In the genomic region with DNA sequence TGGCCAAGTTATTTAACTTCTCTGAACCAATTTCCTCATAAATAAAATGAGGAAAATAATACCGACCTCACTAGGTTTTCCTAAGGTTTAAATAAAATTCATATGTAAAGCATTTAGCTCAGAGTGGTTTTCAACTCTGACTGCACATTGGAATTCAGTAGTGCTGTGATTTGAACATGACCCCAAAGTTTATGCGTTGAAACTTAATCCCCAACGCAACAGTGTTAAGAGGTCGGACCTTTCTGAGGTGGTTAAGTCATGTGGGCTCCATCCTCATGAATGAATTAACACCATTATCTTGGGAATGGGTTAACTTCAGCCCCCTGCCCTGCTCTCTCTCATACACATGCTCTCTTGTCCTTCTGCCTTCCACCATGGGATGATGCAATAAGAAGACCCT, we compare ENCODE assay signal across 1 cellular context.
TF ChIP-seq lines count a peak whose summit lies in the region.

No MANE protein-coding gene starts in this region.

TF ChIP-seq in A549, 52 proteins besides CTCF, POLR2A, EP300 and RAD21:
- TF ChIP-seq, protein P1, sequence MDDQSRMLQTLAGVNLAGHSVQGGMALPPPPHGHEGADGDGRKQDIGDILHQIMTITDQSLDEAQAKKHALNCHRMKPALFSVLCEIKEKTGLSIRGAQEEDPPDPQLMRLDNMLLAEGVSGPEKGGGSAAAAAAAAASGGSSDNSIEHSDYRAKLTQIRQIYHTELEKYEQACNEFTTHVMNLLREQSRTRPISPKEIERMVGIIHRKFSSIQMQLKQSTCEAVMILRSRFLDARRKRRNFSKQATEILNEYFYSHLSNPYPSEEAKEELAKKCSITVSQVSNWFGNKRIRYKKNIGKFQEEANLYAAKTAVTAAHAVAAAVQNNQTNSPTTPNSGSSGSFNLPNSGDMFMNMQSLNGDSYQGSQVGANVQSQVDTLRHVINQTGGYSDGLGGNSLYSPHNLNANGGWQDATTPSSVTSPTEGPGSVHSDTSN (IDR thresholded peaks at IDR 0.05), result no peak
